Comparison of ENCODE assay signal across 1 cellular context in the genomic region with DNA sequence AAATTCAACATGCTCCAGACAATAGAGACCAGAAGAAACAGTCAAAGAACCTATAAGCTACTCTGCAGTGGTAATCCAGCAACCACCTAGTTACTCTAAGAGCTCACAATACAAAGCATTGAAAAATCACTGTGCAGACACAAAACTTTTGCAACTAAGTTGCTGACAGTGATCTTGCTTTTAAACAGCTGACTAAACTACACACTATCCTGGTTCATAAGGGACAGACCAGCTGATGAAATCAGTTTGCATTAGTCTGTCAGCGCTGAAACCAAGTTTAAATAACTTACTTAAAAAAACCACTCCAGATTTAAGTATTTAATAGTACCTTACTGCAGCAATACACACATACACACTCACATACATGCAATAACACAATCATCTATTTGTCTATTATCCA.
TF ChIP-seq lines count a peak whose summit lies in the region.

No MANE protein-coding gene starts in this region.

TF ChIP-seq in SK-N-SH, 30 proteins besides CTCF, POLR2A, EP300 and RAD21 (continued from another document):
- TF ChIP-seq, protein P1, sequence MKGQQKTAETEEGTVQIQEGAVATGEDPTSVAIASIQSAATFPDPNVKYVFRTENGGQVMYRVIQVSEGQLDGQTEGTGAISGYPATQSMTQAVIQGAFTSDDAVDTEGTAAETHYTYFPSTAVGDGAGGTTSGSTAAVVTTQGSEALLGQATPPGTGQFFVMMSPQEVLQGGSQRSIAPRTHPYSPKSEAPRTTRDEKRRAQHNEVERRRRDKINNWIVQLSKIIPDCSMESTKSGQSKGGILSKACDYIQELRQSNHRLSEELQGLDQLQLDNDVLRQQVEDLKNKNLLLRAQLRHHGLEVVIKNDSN (IDR thresholded peaks at IDR 0.05; ENCODE audit: borderline replicate concordance, low read depth) = no peak
- TF ChIP-seq RXRA (IDR thresholded peaks at IDR 0.05; ENCODE audit: borderline replicate concordance, low read depth) = no peak
- no peak for TF ChIP-seq GATA2 (CRISPR knock-in tag; IDR thresholded peaks at IDR 0.05)
- no peak for TF ChIP-seq POLR2AphosphoS5 (IDR thresholded peaks at IDR 0.05; ENCODE audit: low read depth, low read length)
- no peak for TF ChIP-seq ZBTB33 (IDR thresholded peaks at IDR 0.05; ENCODE audit: borderline replicate concordance, low read depth)
